In genomic region chr20:33865761-33866160, GRCh38 we compare ENCODE assay signal across 10 cellular contexts.
"Had no signal": no experiment of that assay in that cellular context is flagged by ENCODE, and none has a peak within 500 bp of the region (broad histone marks: within the 10 kb centered on the region; RNA-seq: fewer than 3 reads in every experiment).

No MANE protein-coding gene starts in this region.

- H3K27ac ChIP-seq: GM23248 had no signal

- H3K36me3 ChIP-seq: HAP-1 had no signal

- DNase-seq: GOT3, H9, HCEC 1CT, HFFc6 had no signal

- H3K9ac ChIP-seq: GM23248 had no signal

- H3K4me3 ChIP-seq: GM23248, GM23338, HAP-1 had no signal

- H3K4me2 ChIP-seq: GM23338 had no signal

- ATAC-seq: HCT116 had no signal

- FAIRE-seq: H1, H54 had no signal

- H2AFZ ChIP-seq: GM23248, GM23338 had no signal

- H3K9me3 ChIP-seq: HAP-1 had no signal
